In genomic region chr2:86175866-86176265, GRCh38 we compare ENCODE assay signal across 22 cellular contexts.
"Had no signal": no experiment of that assay in that cellular context is flagged by ENCODE, and none has a peak within 500 bp of the region (broad histone marks: within the 10 kb centered on the region; RNA-seq: fewer than 3 reads in every experiment).

No MANE protein-coding gene starts in this region.

- FAIRE-seq: endothelial cell of umbilical vein had no signal

- ATAC-seq: activated CD8-positive, alpha-beta memory T cell treated with anti-CD3 and anti-CD28 coated beads, Interleukin-2, amount 10 ng/mL, durations not matched to agents 7 days and 5 days; body of pancreas; lower lobe of right lung had no signal

- H3K4me3 ChIP-seq: body of pancreas, coronary artery, lower lobe of right lung, ovary, transverse colon had no signal

- H3K27ac ChIP-seq: body of pancreas, coronary artery, lower lobe of right lung, ovary, transverse colon had no signal

- H3K27me3 ChIP-seq: body of pancreas, ovary, transverse colon had no signal

- H3K9me3 Mint-ChIP-seq: naive B cell had no signal

- H3K9me3 ChIP-seq: body of pancreas, lower lobe of right lung, ovary, transverse colon had no signal

- H3K4me3 Mint-ChIP-seq: activated CD8-positive, alpha-beta memory T cell treated with anti-CD3 and anti-CD28 coated beads, Interleukin-2, amount 10 ng/mL, durations not matched to agents 7 days and 5 days; activated naive CD8-positive, alpha-beta T cell; naive B cell had no signal

- H3K27me3 Mint-ChIP-seq: activated CD8-positive, alpha-beta memory T cell treated with anti-CD3 and anti-CD28 coated beads, Interleukin-2, amount 10 ng/mL, durations not matched to agents 7 days and 5 days; activated naive CD8-positive, alpha-beta T cell; naive B cell had no signal

- H3K36me3 ChIP-seq: ovary had no signal

- H3K27ac Mint-ChIP-seq: activated CD8-positive, alpha-beta memory T cell treated with anti-CD3 and anti-CD28 coated beads, Interleukin-2, amount 10 ng/mL, durations not matched to agents 7 days and 5 days; activated naive CD8-positive, alpha-beta T cell had no signal

- DNase-seq: activated CD4-positive, alpha-beta T cell treated with anti-CD3 and anti-CD28 coated beads, Interleukin-2, amount 50 U/mL, for 4 hours; activated CD4-positive, CD25-positive, alpha-beta regulatory T cell treated with anti-CD3 and anti-CD28 coated beads, Interleukin-2, amount 50 U/mL, for 72 hours; activated CD8-positive, alpha-beta memory T cell treated with anti-CD3 and anti-CD28 coated beads, Interleukin-2, amount 10 ng/mL, durations not matched to agents 7 days and 5 days; activated effector memory CD4-positive, alpha-beta T cell treated with anti-CD3 and anti-CD28 coated beads, Interleukin-2, amount 50 U/mL, for 16 hours; activated T-cell treated with anti-CD3 and anti-CD28 coated beads, Interleukin-2, amount 50 U/mL, for 1 hour; amniotic stem cell; body of pancreas; central memory CD4-positive, alpha-beta T cell; effector CD4-positive, alpha-beta T cell; foreskin fibroblast; glutamatergic neuron; kidney glomerular epithelial cell; lower lobe of right lung; naive B cell; ovary; retina; stimulated activated naive CD4-positive, alpha-beta T cell; T-helper 9 cell; transverse colon had no signal
